1 cellular context compared by ENCODE assay signal in genomic region chr14:20184181-20184580, GRCh38.
TF ChIP-seq lines count a peak whose summit lies in the region.

No MANE protein-coding gene starts in this region.

TF ChIP-seq in K562, 482 proteins besides CTCF, POLR2A, EP300 and RAD21:
- no peak for TF ChIP-seq FOXP4 (CRISPR knock-in tag; IDR thresholded peaks at IDR 0.05; ENCODE audit: borderline replicate concordance)
- no peak for TF ChIP-seq BRF1 (IDR thresholded peaks at IDR 0.05; ENCODE audit: borderline replicate concordance, extremely low read depth, insufficient read length)
- no peak for TF ChIP-seq HMG20A (CRISPR knock-in tag; conservative IDR thresholded peaks at IDR 0.05)
- TF ChIP-seq TRIM24 (IDR thresholded peaks at IDR 0.05): no peak
- no peak for TF ChIP-seq ZBED1 (IDR thresholded peaks at IDR 0.05)
- TF ChIP-seq BRD4 (IDR thresholded peaks at IDR 0.05): no peak
- no peak for TF ChIP-seq PRDM10 (IDR thresholded peaks at IDR 0.05; ENCODE audit: partially characterized antibody)
- no peak for TF ChIP-seq ZBTB1 (CRISPR knock-in tag; IDR thresholded peaks at IDR 0.05; ENCODE audit: borderline replicate concordance, low read depth)
- no peak for TF ChIP-seq ZNF518B (CRISPR knock-in tag; IDR thresholded peaks at IDR 0.05)
- no peak for TF ChIP-seq MCM2 (IDR thresholded peaks at IDR 0.05; ENCODE audit: low read depth)
- TF ChIP-seq EP400 (IDR thresholded peaks at IDR 0.05): no peak
- TF ChIP-seq ZFX (CRISPR knock-in tag; IDR thresholded peaks at IDR 0.05): no peak
- TF ChIP-seq ZNF24 (IDR thresholded peaks at IDR 0.05): no peak
- no peak for TF ChIP-seq ZNF668 (CRISPR knock-in tag; IDR thresholded peaks at IDR 0.05)
- TF ChIP-seq ZFP36 (IDR thresholded peaks at IDR 0.05; ENCODE audit: low read depth, low read length, partially characterized antibody): no peak
- TF ChIP-seq THRA (IDR thresholded peaks at IDR 0.05): no peak
- no peak for TF ChIP-seq ZBTB9 (CRISPR knock-in tag; IDR thresholded peaks at IDR 0.05)
- TF ChIP-seq ZNF174 (CRISPR knock-in tag; IDR thresholded peaks at IDR 0.05): no peak
- no peak for TF ChIP-seq CAMTA2 (CRISPR knock-in tag; conservative IDR thresholded peaks at IDR 0.05)
